In genomic region chrX:23826653-23827052, GRCh38 we compare ENCODE assay signal across 20 cellular contexts.
"Had no signal": no experiment of that assay in that cellular context is flagged by ENCODE, and none has a peak within 500 bp of the region (broad histone marks: within the 10 kb centered on the region; RNA-seq: fewer than 3 reads in every experiment).

No MANE protein-coding gene starts in this region.

- H3K9me3 ChIP-seq: Peyer's patch had no signal

- H3K36me3 ChIP-seq: Peyer's patch had no signal

- H3K27ac ChIP-seq: Peyer's patch had no signal

- H3K27me3 ChIP-seq: Peyer's patch had no signal

- DNase-seq: activated CD4-positive, alpha-beta T cell treated with anti-CD3 and anti-CD28 coated beads for 48 hours; activated CD4-positive, alpha-beta T cell treated with anti-CD3 and anti-CD28 coated beads, Interleukin-2, amount 50 U/mL, for 4 hours; activated CD4-positive, CD25-positive, alpha-beta regulatory T cell treated with anti-CD3 and anti-CD28 coated beads, Interleukin-2, amount 50 U/mL, for 72 hours; activated CD8-positive, alpha-beta memory T cell treated with anti-CD3 and anti-CD28 coated beads, Interleukin-2, amount 50 U/mL, for 48 hours; activated CD8-positive, alpha-beta T cell treated with anti-CD3 and anti-CD28 coated beads, Interleukin-2, amount 10 ng/mL, durations not matched to agents 7 days and 5 days; activated effector memory CD4-positive, alpha-beta T cell treated with anti-CD3 and anti-CD28 coated beads, Interleukin-2, amount 50 U/mL, for 16 hours; activated naive CD4-positive, alpha-beta T cell treated with Interleukin-2 at 50 U/mL for 16 hours; activated naive CD8-positive, alpha-beta T cell treated with anti-CD3 and anti-CD28 coated beads, Interleukin-2, amount 50 U/mL, for 24 hours; activated T-cell treated with anti-CD3 and anti-CD28 coated beads, Interleukin-2, amount 50 U/mL, for 1 hour; caudate nucleus; KG1; NCI-H1092; NCI-H1417 treated with DMSO at 0.1 percent for 48 hours; NCI-H1694; NCI-H2029 treated with DMSO at 0.1 percent for 48 hours; NCI-H446; NCI-H526; NK-92 treated with Interleukin-12 subunit alpha and Interleukin-12 subunit beta, amount 100 ng/mL, for 24 hours; Peyer's patch; SHP77 had no signal

- H3K4me3 ChIP-seq: Peyer's patch had no signal

- H3K4me1 ChIP-seq: Peyer's patch had no signal
